8 cellular contexts compared by ENCODE assay signal in genomic region chr6:1624071-1624847, GRCh38. TPM values are rescaled to one million over a fixed set of nuclear protein-coding genes. Genes with fewer than 3 reads are reported as not detected.
DNase-seq lines count a peak whose midpoint lies in the region; ATAC-seq, FAIRE-seq and TF ChIP-seq lines count a peak whose summit lies in the region.

No MANE protein-coding gene starts in this region.

- H3K27ac ChIP-seq in WERI-Rb-1 = no peak overlapping the region
- H3K27ac ChIP-seq in cardiac muscle cell = no peak overlapping the region

- no peak for TF ChIP-seq CTCF in WERI-Rb-1 (IDR thresholded peaks at IDR 0.05; ENCODE audit: low read depth, low read length)
- TF ChIP-seq CTCF in cardiac muscle cell (IDR thresholded peaks at IDR 0.05; ENCODE audit: low read depth, low read length) = no peak
- no peak for TF ChIP-seq CTCF in retinal pigment epithelial cell (conservative IDR thresholded peaks at IDR 0.05; ENCODE audit: low read depth, low read length)
- TF ChIP-seq CTCF in D721Med (IDR thresholded peaks at IDR 0.05; ENCODE audit: insufficient read depth, missing control alignments) = no peak

- H3K4me3 ChIP-seq in WERI-Rb-1 (ENCODE audit: low read depth, low read length) (peak overlapping the region; percentile 72), cardiac muscle cell (peak overlapping the region; percentile 44), retinal pigment epithelial cell (ENCODE audit: low read length) (peak overlapping the region; percentile 56)

- no peak for FAIRE-seq in D721Med (lab: Jason Lieb, UNC)

- H3K36me3 ChIP-seq in WERI-Rb-1 (no peaks in the 10 kb centered on the region), cardiac muscle cell (no peaks in the 10 kb centered on the region)

- peaks cover 14% of the 10 kb centered on the region for H3K4me1 ChIP-seq in cardiac muscle cell (ENCODE audit: low read depth)

- no peak for DNase-seq in WERI-Rb-1
- DNase-seq in cardiac muscle cell (ENCODE audit: low read depth in 1 of 2, low spot score in 1 of 2) = no peak
- no peak for DNase-seq in retinal pigment epithelial cell (ENCODE audit: low read depth)
- no peak for DNase-seq in NCI-H146 treated with DMSO at 0.1 percent for 48 hours (lab: John Stamatoyannopoulos, UW; ENCODE audit: unreplicated experiment)
- DNase-seq in D721Med (ENCODE audit: insufficient read length, low spot score) = no peak

- H3K27me3 ChIP-seq in WERI-Rb-1 (ENCODE audit: insufficient read depth, low read depth, severe bottlenecking) (peaks cover 59% of the 10 kb centered on the region), cardiac muscle cell (peaks cover 92% of the 10 kb centered on the region)

- peak; percentile 65 for ATAC-seq in GM18867 (IDR thresholded peaks at IDR 0.05; ENCODE audit: unreplicated experiment)
- ATAC-seq in GM21825 (IDR thresholded peaks at IDR 0.05; ENCODE audit: unreplicated experiment) = no peak
- ATAC-seq in GM19328 (IDR thresholded peaks at IDR 0.05; ENCODE audit: unreplicated experiment) = no peak

- H3K9me3 ChIP-seq in WERI-Rb-1 (ENCODE audit: severe bottlenecking) (no peaks in the 10 kb centered on the region), cardiac muscle cell (ENCODE audit: low read depth) (no peaks in the 10 kb centered on the region)

RNA-seq across cellular contexts. Expression of gene FOXC1, which starts 14.5 kb away (rescaled TPM):
- total RNA-seq in cardiac muscle cell = 3.4 and 6.2 TPM in 2 replicates
- 1.8 and 2.5 TPM in 2 replicates for polyA plus RNA-seq in cardiac muscle cell
